22 cellular contexts compared by ENCODE assay signal in the genomic region with DNA sequence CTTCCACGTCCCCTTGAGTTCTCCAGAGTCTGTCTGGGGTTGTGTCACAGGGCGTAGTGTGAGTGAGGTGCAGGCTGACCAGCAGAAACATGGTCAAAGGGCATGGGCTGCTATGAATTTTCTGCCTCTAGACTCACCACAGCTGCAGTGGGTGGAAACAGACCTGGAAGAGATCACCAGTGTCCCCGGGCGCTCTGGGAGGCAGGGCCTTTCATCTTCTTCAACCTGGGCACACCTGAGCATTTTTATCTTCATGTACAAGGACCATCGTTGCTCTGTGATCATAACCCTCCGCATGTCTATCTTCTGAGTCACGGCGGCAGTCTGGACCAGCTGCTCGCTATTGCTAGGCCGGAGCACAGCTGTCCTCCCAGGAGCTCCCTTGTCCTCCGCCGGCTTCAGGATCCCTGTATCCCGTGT. TPM values are rescaled to one million over a fixed set of nuclear protein-coding genes. Genes with fewer than 3 reads are reported as not detected.
DNase-seq lines count a peak whose midpoint lies in the region; ATAC-seq, FAIRE-seq and TF ChIP-seq lines count a peak whose summit lies in the region.
"Had no signal": no experiment of that assay in that cellular context is flagged by ENCODE, and none has a peak within 500 bp of the region (broad histone marks: within the 10 kb centered on the region; RNA-seq: fewer than 3 reads in every experiment).

No MANE protein-coding gene starts in this region.

- no peak for ATAC-seq in WTC11
- ATAC-seq in lower lobe of right lung = peak; percentile 32 to 58
- no peak for ATAC-seq in GM18907 (IDR thresholded peaks at IDR 0.05; ENCODE audit: unreplicated experiment)
- ATAC-seq in stimulated activated naive CD8-positive, alpha-beta T cell treated with anti-CD3 and anti-CD28 coated beads, Interleukin-15, amount 100 ng/mL, for 72 hours = no peak
- ATAC-seq: activated CD8-positive, alpha-beta T cell treated with anti-CD3 and anti-CD28 coated beads for 36 hours had no signal

- 15 to 59% (median 41%) methylated on average over 13 of the region's 13 CpGs for WGBS in small intestine, 3 donors

- H3K36me3 ChIP-seq in HEK293 (ENCODE audit: control insufficient read depth in 2 of 2, insufficient read depth in 1 of 2, low read length in 2 of 2) = no peaks in the 10 kb centered on the region
- no peaks in the 10 kb centered on the region for H3K36me3 ChIP-seq in lower lobe of right lung
- no peaks in the 10 kb centered on the region for H3K36me3 ChIP-seq in small intestine (ENCODE audit: control insufficient read depth in 2 of 2, insufficient read depth in 2 of 2, low read length in 2 of 2)
- H3K36me3 ChIP-seq: BLaER1 treated with 17β-estradiol and CSF1 and Interleukin-3, amounts not matched to agents 10 nM and 100 nM; left lung had no signal

- CTCF ChIA-PET in HEK293 (lab: Yijun Ruan, JAX) = interaction anchor here (0.8 kb wide), 1 partner anchor 30 kb away, joined by 4 read pairs; no protein-coding TSS in a partner anchor
- CTCF ChIA-PET in WTC11 (lab: Charles Lee) = interaction anchor here (1.5 kb wide), 1 partner anchor 162 kb away, joined by 4 read pairs; no protein-coding TSS in a partner anchor

- H3K4me1 Mint-ChIP-seq in WTC11 = peaks cover 17% of the 10 kb centered on the region
- H3K4me1 Mint-ChIP-seq in stimulated activated naive CD8-positive, alpha-beta T cell treated with anti-CD3 and anti-CD28 coated beads, Interleukin-15, amount 100 ng/mL, for 72 hours = no peaks in the 10 kb centered on the region

- H3K36me3 Mint-ChIP-seq in WTC11 = no peaks in the 10 kb centered on the region

- H3K27ac ChIP-seq in HEK293 (ENCODE audit: extremely low read depth, low read depth, low read length) (no peak overlapping the region), lower lobe of right lung (no peak overlapping the region), small intestine (ENCODE audit: low read depth in 1 of 2, low read length in 1 of 2) (peak overlapping the region; percentile 56 to 69)
- H3K27ac ChIP-seq: BLaER1 treated with 17β-estradiol and CSF1 and Interleukin-3, amounts not matched to agents 10 nM and 100 nM; coronary artery; SK-N-MC had no signal

- no peaks in the 10 kb centered on the region for H3K9me3 Mint-ChIP-seq in WTC11
- no peaks in the 10 kb centered on the region for H3K9me3 Mint-ChIP-seq in stimulated activated naive CD8-positive, alpha-beta T cell treated with anti-CD3 and anti-CD28 coated beads, Interleukin-15, amount 100 ng/mL, for 72 hours
- H3K9me3 Mint-ChIP-seq: activated CD8-positive, alpha-beta T cell treated with anti-CD3 and anti-CD28 coated beads for 36 hours; activated T-helper 1 cell treated with anti-CD3 and anti-CD28 coated beads, Interleukin-12 subunit alpha, Interleukin-12 subunit beta, Interleukin-2, Interleukin-4 antibody, amounts not matched to agents 30 ng/mL and 10 ng/mL and 1 ng/mL, durations not matched to agents 14 hours and 24 hours and 36 hours had no signal

- H3K27ac Mint-ChIP-seq in WTC11 = peak overlapping the region; percentile 67
- H3K27ac Mint-ChIP-seq in stimulated activated naive CD8-positive, alpha-beta T cell treated with anti-CD3 and anti-CD28 coated beads, Interleukin-15, amount 100 ng/mL, for 72 hours = no peak overlapping the region
- H3K27ac Mint-ChIP-seq: activated CD8-positive, alpha-beta T cell treated with anti-CD3 and anti-CD28 coated beads for 36 hours; activated T-helper 1 cell treated with anti-CD3 and anti-CD28 coated beads, Interleukin-12 subunit alpha, Interleukin-12 subunit beta, Interleukin-2, Interleukin-4 antibody, amounts not matched to agents 30 ng/mL and 10 ng/mL and 1 ng/mL, durations not matched to agents 14 hours and 24 hours and 36 hours had no signal

- H3K4me1 ChIP-seq in HEK293 (ENCODE audit: control insufficient read depth, insufficient read depth, low read length) (peaks cover 9% of the 10 kb centered on the region), lower lobe of right lung (peaks cover 7% of the 10 kb centered on the region), small intestine (ENCODE audit: control insufficient read depth in 2 of 2, insufficient read depth in 1 of 2, low read depth in 1 of 2, low read length in 1 of 2) (peaks cover 2 to 4% of the 10 kb centered on the region in 2 donors)

- H3K4me3 Mint-ChIP-seq in WTC11 = no peak overlapping the region
- no peak overlapping the region for H3K4me3 Mint-ChIP-seq in stimulated activated naive CD8-positive, alpha-beta T cell treated with anti-CD3 and anti-CD28 coated beads, Interleukin-15, amount 100 ng/mL, for 72 hours
- H3K4me3 Mint-ChIP-seq: activated CD8-positive, alpha-beta T cell treated with anti-CD3 and anti-CD28 coated beads for 36 hours; activated T-helper 1 cell treated with anti-CD3 and anti-CD28 coated beads, Interleukin-12 subunit alpha, Interleukin-12 subunit beta, Interleukin-2, Interleukin-4 antibody, amounts not matched to agents 30 ng/mL and 10 ng/mL and 1 ng/mL, durations not matched to agents 14 hours and 24 hours and 36 hours had no signal

- no peak overlapping the region for H3K4me3 ChIP-seq in HEK293 (ENCODE audit: low read depth, low read length)
- H3K4me3 ChIP-seq in lower lobe of right lung = no peak overlapping the region
- no peak overlapping the region for H3K4me3 ChIP-seq in small intestine (ENCODE audit: low read depth in 1 of 2, low read length in 2 of 2)
- H3K4me3 ChIP-seq: BLaER1 treated with 17β-estradiol and CSF1 and Interleukin-3, amounts not matched to agents 10 nM and 100 nM; coronary artery; left lung; SK-N-MC had no signal

- intact Hi-C loops in lower lobe of right lung (cut with DNase I) = no loop called here

- POLR2A ChIA-PET in HEK293 (lab: Yijun Ruan, JAX) = interaction anchor here (0.6 kb wide), 2 partner anchors 11 to 36 kb away, joined by 5 to 6 read pairs; no protein-coding TSS in a partner anchor
- POLR2A ChIA-PET in WTC11 (lab: Charles Lee) = interaction anchor here (0.6 to 0.7 kb wide), 2 partner anchors 25 to 495 kb away, joined by 5 to 6 read pairs; no protein-coding TSS in a partner anchor

- DNase-seq in WTC11 (ENCODE audit: low spot score) (no peak), lower lobe of right lung (peak; percentile 57), small intestine (peak; percentile 86), GOT3 (lab: John Stamatoyannopoulos, UW) (no peak), foreskin melanocyte (no peak)
- DNase-seq in stimulated activated naive CD8-positive, alpha-beta T cell treated with anti-CD3 and anti-CD28 coated beads, Interleukin-15, amount 100 ng/mL, for 72 hours = no peak
- DNase-seq: activated CD8-positive, alpha-beta T cell treated with anti-CD3 and anti-CD28 coated beads for 36 hours; aorta; DND-41; Karpas-422; left lung; NCI-H1436; NCI-H446 treated with DMSO at 0.1 percent for 48 hours; right cardiac atrium; stimulated activated CD4-positive, alpha-beta T cell treated with anti-CD3 and anti-CD28 coated beads, Interleukin-4, amount 100 ng/mL, for 24 hours had no signal

- H3K9me3 ChIP-seq in HEK293 (ENCODE audit: control insufficient read depth, insufficient read depth, low read depth, low read length) (no peaks in the 10 kb centered on the region), lower lobe of right lung (no peaks in the 10 kb centered on the region), small intestine (ENCODE audit: control insufficient read depth, low read depth) (no peaks in the 10 kb centered on the region)
- H3K9me3 ChIP-seq: BLaER1 treated with 17β-estradiol and CSF1 and Interleukin-3, amounts not matched to agents 10 nM and 100 nM; left lung had no signal

- H3K27me3 ChIP-seq in lower lobe of right lung (ENCODE audit: low read depth) (no peaks in the 10 kb centered on the region), small intestine (ENCODE audit: control insufficient read depth in 2 of 2, insufficient read depth in 2 of 2, low read length in 2 of 2) (no peaks in the 10 kb centered on the region)
- H3K27me3 ChIP-seq: BLaER1 treated with 17β-estradiol and CSF1 and Interleukin-3, amounts not matched to agents 10 nM and 100 nM; left lung had no signal

- TF ChIP-seq CTCF in HEK293 (tag by site-specific recombination; IDR thresholded peaks at IDR 0.05) = no peak
- no peak for TF ChIP-seq CTCF in WTC11 (IDR thresholded peaks at IDR 0.05)
- TF ChIP-seq CTCF in lower lobe of right lung (IDR thresholded peaks at IDR 0.05) = no peak

- H3K27me3 Mint-ChIP-seq in WTC11 (ENCODE audit: low read depth) = no peaks in the 10 kb centered on the region
- H3K27me3 Mint-ChIP-seq in stimulated activated naive CD8-positive, alpha-beta T cell treated with anti-CD3 and anti-CD28 coated beads, Interleukin-15, amount 100 ng/mL, for 72 hours = no peaks in the 10 kb centered on the region
- H3K27me3 Mint-ChIP-seq: activated CD8-positive, alpha-beta T cell treated with anti-CD3 and anti-CD28 coated beads for 36 hours had no signal

- FAIRE-seq in small intestine (lab: Jason Lieb, UNC) = no peak
- FAIRE-seq: TTC549 had no signal

TF ChIP-seq in HEK293, 187 proteins besides CTCF, POLR2A, EP300 and RAD21:
- 0 out of 2 replicates have a peak, but pooled peaks have one; percentile 12 for TF ChIP-seq IKZF3 (tag by site-specific recombination; IDR thresholded peaks at IDR 0.05)
- no peak for TF ChIP-seq ZNF214 (tag by site-specific recombination; IDR thresholded peaks at IDR 0.05; ENCODE audit: borderline replicate concordance)

TF ChIP-seq in WTC11, 78 proteins besides CTCF, POLR2A, EP300 and RAD21 (continues in another document):
- no peak for TF ChIP-seq ZNF232 (CRISPR knock-in tag; IDR thresholded peaks at IDR 0.05)
- TF ChIP-seq ZNF281 (CRISPR knock-in tag; IDR thresholded peaks at IDR 0.05) = no peak

RNA-seq across cellular contexts. Expression of gene DEGS1, which starts 29.6 kb away (rescaled TPM):
- total RNA-seq in WTC11 (2021) (30.2 to 31.6 TPM (median 30.7 TPM) in 3 replicates), lower lobe of right lung (72.0 TPM)
- 10 to 100 TPM; 15.7 to 30.2 (median 19.5) TPM for polyA plus RNA-seq in small intestine

Comparison
In these comparisons a context has a peak if more than half of its experiments do, and no peak if none do; other contexts are left out.
1. H3K27ac ChIP-seq: peak in small intestine (2 of 2); none in HEK293 (single experiment) and lower lobe of right lung (single experiment).
2. ATAC-seq: peak in lower lobe of right lung (2 of 2); none in WTC11 (single experiment), GM18907 (single experiment) and stimulated activated naive CD8-positive, alpha-beta T cell treated with anti-CD3 and anti-CD28 coated beads, Interleukin-15, amount 100 ng/mL, for 72 hours (single experiment).
3. DNase-seq: peak in lower lobe of right lung (single experiment) and small intestine (single experiment); none in WTC11 (single experiment), GOT3 (single experiment), stimulated activated naive CD8-positive, alpha-beta T cell treated with anti-CD3 and anti-CD28 coated beads, Interleukin-15, amount 100 ng/mL, for 72 hours (0 of 2) and foreskin melanocyte (single experiment).